Comparison of ENCODE assay signal across 8 cellular contexts in the genomic region with DNA sequence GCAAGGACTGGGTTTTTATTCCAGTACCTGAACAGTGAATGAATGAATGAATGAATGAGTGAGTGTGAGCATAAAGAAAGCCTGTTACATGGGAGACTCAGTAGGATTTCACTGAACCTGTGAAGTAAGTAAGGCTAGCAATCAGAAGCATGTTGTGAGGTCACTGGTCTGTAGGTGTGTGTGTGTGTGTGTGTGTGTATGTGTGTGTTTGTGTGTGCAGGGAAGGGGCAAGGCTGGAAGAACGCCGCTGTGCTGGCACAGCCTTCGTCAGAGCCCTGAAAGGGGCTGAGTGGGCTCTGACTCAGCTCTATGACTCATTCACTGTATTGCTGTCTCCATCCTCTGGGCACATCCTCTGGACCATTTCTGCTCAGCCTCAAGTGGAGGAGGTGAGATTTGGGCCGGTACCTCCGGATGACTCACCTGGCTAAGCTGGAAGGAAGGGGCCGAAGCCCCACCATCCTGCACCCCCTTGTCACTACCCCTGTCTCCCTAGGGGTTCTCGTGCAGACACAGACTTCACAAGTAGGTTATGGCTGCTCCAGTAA. TPM values are rescaled to one million over a fixed set of nuclear protein-coding genes. Genes with fewer than 3 reads are reported as not detected.
DNase-seq lines count a peak whose midpoint lies in the region; FAIRE-seq and TF ChIP-seq lines count a peak whose summit lies in the region.

No MANE protein-coding gene starts in this region.

- TF ChIP-seq CTCF in PC-9 (conservative IDR thresholded peaks at IDR 0.05) (no peak), astrocyte (IDR thresholded peaks at IDR 0.05; ENCODE audit: insufficient read depth, low read depth, low read length) (no peak), ovary (IDR thresholded peaks at IDR 0.05) (no peak), OCI-LY7 (conservative IDR thresholded peaks at IDR 0.05; ENCODE audit: low read length) (no peak)

- TF ChIP-seq POLR2A in ovary (IDR thresholded peaks at IDR 0.05): no peak

- no peaks in the 10 kb centered on the region for H3K36me3 Mint-ChIP-seq in astrocyte (ENCODE audit: low read depth, unreplicated experiment)

- H2AFZ ChIP-seq in PC-9 (no peak overlapping the region), astrocyte (ENCODE audit: low read depth, low read length) (peak overlapping the region; percentile 11), OCI-LY7 (ENCODE audit: low read length) (no peak overlapping the region)

- H4K20me1 ChIP-seq in PC-9 (ENCODE audit: insufficient read depth) (no peaks in the 10 kb centered on the region), astrocyte (ENCODE audit: insufficient read depth, low read length) (no peaks in the 10 kb centered on the region), OCI-LY7 (ENCODE audit: insufficient read depth, low read length) (no peaks in the 10 kb centered on the region)

- H3K4me3 Mint-ChIP-seq in astrocyte (ENCODE audit: unreplicated experiment): peak overlapping the region; percentile 21

- CTCF ChIA-PET in PC-9 (lab: Charles Lee): interaction anchor here (1.0 kb wide), 1 partner anchor 79 kb away, joined by 3 read pairs; no protein-coding TSS in a partner anchor
- CTCF ChIA-PET in OCI-LY7 (lab: Charles Lee; ENCODE audit: unreplicated experiment): no interaction called here

- WGBS in ovary, 3 donors: 28 to 34% (median 31%) methylated on average over 7 of the region's 7 CpGs

- intact Hi-C loops in PC-9 (cut with micrococcal nuclease; ENCODE audit: unreplicated experiment) (loop anchor here (5.0 kb wide), 1 partner anchor 672 kb away; the partner anchor contains the start of gene FOSL2), ovary (cut with DNase I) (loop anchor here in 3 of 4 donors (5.0 to 10.0 kb wide), 4 partner anchors 55 to 677 kb away; partner anchors contain the start of genes FOSL2 (in 1 of the 3) and MRPL33 (in 1 of the 3)), OCI-LY7 (cut with micrococcal nuclease; ENCODE audit: unreplicated experiment) (no loop called here)

- DNase-seq in Caki2 (ENCODE audit: low read depth) (peak; percentile 94), PC-9 (peak; percentile 67 to 89), astrocyte (ENCODE audit: low read depth) (peak; percentile 94), ovary (peak in 4 of 5 donors; percentile 56 to 70 (median 68)), OCI-LY7 (ENCODE audit: low spot score) (no peak), SKM-1 (lab: John Stamatoyannopoulos, UW; ENCODE audit: unreplicated experiment) (no peak), NCI-H1105 (lab: John Stamatoyannopoulos, UW) (no peak), NCI-H1436 (lab: John Stamatoyannopoulos, UW) (no peak)

- peak overlapping the region; percentile 92 for H3K27ac ChIP-seq in PC-9
- H3K27ac ChIP-seq in astrocyte (ENCODE audit: low read depth, low read length): peak overlapping the region; percentile 58
- H3K27ac ChIP-seq in ovary: no peak overlapping the region
- H3K27ac ChIP-seq in OCI-LY7 (ENCODE audit: low read depth, low read length, poor library complexity, severe bottlenecking): no peak overlapping the region

- POLR2A ChIA-PET in PC-9 (lab: Charles Lee; ENCODE audit: unreplicated experiment): interaction anchor here (0.5 to 0.6 kb wide), 2 partner anchors 37 to 671 kb away, joined by 5 to 7 read pairs; no protein-coding TSS in a partner anchor
- POLR2A ChIA-PET in OCI-LY7 (lab: Charles Lee): no interaction called here

- H3K9ac ChIP-seq in astrocyte (ENCODE audit: low read length): peak overlapping the region; percentile 41

- peaks cover 72% of the 10 kb centered on the region for H3F3A ChIP-seq in PC-9 (ENCODE audit: insufficient read depth, low read depth)

- H3K4me3 ChIP-seq in PC-9 (no peak overlapping the region), astrocyte (ENCODE audit: insufficient read depth, low read depth, low read length) (no peak overlapping the region), ovary (no peak overlapping the region), OCI-LY7 (ENCODE audit: low read depth, low read length, poor library complexity, severe bottlenecking) (no peak overlapping the region)

- no peaks in the 10 kb centered on the region for H3K27me3 Mint-ChIP-seq in astrocyte (ENCODE audit: low read depth, unreplicated experiment)

- peak overlapping the region; percentile 81 for H3K27ac Mint-ChIP-seq in astrocyte (ENCODE audit: unreplicated experiment)

- H3K9me2 ChIP-seq in PC-9 (ENCODE audit: insufficient read depth) (no peaks in the 10 kb centered on the region), OCI-LY7 (ENCODE audit: insufficient read depth, low read length) (no peaks in the 10 kb centered on the region)

- H3K9me3 ChIP-seq in PC-9 (ENCODE audit: insufficient read depth, low read depth): no peaks in the 10 kb centered on the region
- H3K9me3 ChIP-seq in astrocyte (ENCODE audit: insufficient read depth, low read depth, low read length): no peaks in the 10 kb centered on the region
- H3K9me3 ChIP-seq in ovary: no peaks in the 10 kb centered on the region
- no peaks in the 10 kb centered on the region for H3K9me3 ChIP-seq in OCI-LY7 (ENCODE audit: low read length)

- no peaks in the 10 kb centered on the region for H3K9me3 Mint-ChIP-seq in astrocyte (ENCODE audit: unreplicated experiment)

- in situ Hi-C loops in Caki2 (cut with HindIII; ENCODE audit: low pct_unique_long_range_greater_than_20kb, low sequenced_read_pairs): no loop called here

- H3K4me2 ChIP-seq in PC-9: peak overlapping the region; percentile 73
- peak overlapping the region; percentile 38 for H3K4me2 ChIP-seq in astrocyte (ENCODE audit: low read length)
- no peak overlapping the region for H3K4me2 ChIP-seq in OCI-LY7 (ENCODE audit: low read length)

- no peak for TF ChIP-seq EP300 in ovary (IDR thresholded peaks at IDR 0.05)

- H3K36me3 ChIP-seq in PC-9 (ENCODE audit: low read depth) (no peaks in the 10 kb centered on the region), astrocyte (ENCODE audit: insufficient read depth, low read length) (no peaks in the 10 kb centered on the region), ovary (no peaks in the 10 kb centered on the region), OCI-LY7 (ENCODE audit: insufficient read depth, low read length) (no peaks in the 10 kb centered on the region)

- H3K27me3 ChIP-seq in PC-9 (ENCODE audit: insufficient read depth, low read depth) (no peaks in the 10 kb centered on the region), astrocyte (ENCODE audit: insufficient read depth, low read length) (no peaks in the 10 kb centered on the region), ovary (no peaks in the 10 kb centered on the region)

- H3K4me1 Mint-ChIP-seq in astrocyte (ENCODE audit: low read depth, unreplicated experiment): peaks cover 40% of the 10 kb centered on the region

- peaks cover 2% of the 10 kb centered on the region for H3K79me2 ChIP-seq in PC-9 (ENCODE audit: low read depth)
- no peaks in the 10 kb centered on the region for H3K79me2 ChIP-seq in astrocyte (ENCODE audit: insufficient read depth, low read length)
- H3K79me2 ChIP-seq in OCI-LY7 (ENCODE audit: insufficient read depth, low read depth, low read length): no peaks in the 10 kb centered on the region

- FAIRE-seq in astrocyte (lab: Jason Lieb, UNC): peak; percentile 96

- H3K4me1 ChIP-seq in PC-9 (replicated peaks; ENCODE audit: insufficient read depth) (peaks cover 89% of the 10 kb centered on the region), astrocyte (ENCODE audit: insufficient read depth, low read length) (peaks cover 36% of the 10 kb centered on the region), ovary (ENCODE audit: insufficient read depth) (peaks cover 13% of the 10 kb centered on the region), OCI-LY7 (ENCODE audit: insufficient read depth, low read length, poor library complexity, severe bottlenecking) (no peaks in the 10 kb centered on the region)

- BruUV-seq in PC-9 (replicated peaks; lab: Mats Ljungman, UMichigan): no TSS peak
- no TSS peak for BruUV-seq in OCI-LY7 (replicated peaks; lab: Mats Ljungman, UMichigan)

RNA-seq across cellular contexts. Expression of gene MRPL33, which starts 51.4 kb away (rescaled TPM):
- 288 and 289 TPM in 2 replicates for total RNA-seq in Caki2 (2014; rRNA removed; shearing (Covaris generic); ENCODE audit: low replicate concordance)
- total RNA-seq in PC-9 (2021): 81.9 and 86.3 TPM in 2 replicates
- 80.7 and 85.3 TPM in 2 replicates for total RNA-seq in astrocyte
- total RNA-seq in ovary: 100 to 1,000 TPM in 2 of 7 donors, 10 to 100 TPM in 5; 50.5 to 185 (median 62.4) TPM
- polyA plus RNA-seq in ovary: 100 to 1,000 TPM; 141 to 246 TPM
- total RNA-seq in OCI-LY7 (2014; rRNA removed; shearing (Covaris generic)): 51.2 and 51.5 TPM in 2 replicates
- total RNA-seq in OCI-LY7 (2022): 40.4 and 43.8 TPM in 2 replicates

RNA-seq across cellular contexts. Expression of gene SLC4A1AP, which starts 56.4 kb away (rescaled TPM):
- total RNA-seq in Caki2 (2014; rRNA removed; shearing (Covaris generic); ENCODE audit: low replicate concordance): 27.6 and 37.5 TPM in 2 replicates
- total RNA-seq in PC-9 (2021): 18.5 and 22.7 TPM in 2 replicates
- total RNA-seq in astrocyte: 20.9 and 21.3 TPM in 2 replicates
- 10 to 100 TPM; 15.0 to 19.2 (median 16.2) TPM for total RNA-seq in ovary
- 10 to 100 TPM; 14.6 to 22.0 TPM for polyA plus RNA-seq in ovary
- 26.2 and 36.7 TPM in 2 replicates for total RNA-seq in OCI-LY7 (2014; rRNA removed; shearing (Covaris generic))
- 26.7 and 27.9 TPM in 2 replicates for total RNA-seq in OCI-LY7 (2022)

RNA-seq across cellular contexts. Expression of gene SUPT7L, which starts 56.7 kb away (rescaled TPM):
- total RNA-seq in Caki2 (2014; rRNA removed; shearing (Covaris generic); ENCODE audit: low replicate concordance): 17.3 and 24.8 TPM in 2 replicates
- total RNA-seq in PC-9 (2021) (29.3 and 33.0 TPM in 2 replicates), astrocyte (25.9 and 27.8 TPM in 2 replicates), ovary (10 to 100 TPM; 20.4 to 29.2 (median 24.5) TPM), OCI-LY7 (2022) (33.0 and 35.8 TPM in 2 replicates)
- polyA plus RNA-seq in ovary: 10 to 100 TPM; 22.1 to 37.7 TPM
- total RNA-seq in OCI-LY7 (2014; rRNA removed; shearing (Covaris generic)): 32.3 and 33.6 TPM in 2 replicates

Comparison
In these comparisons a context has a peak if more than half of its experiments do, and no peak if none do; other contexts are left out.
1. DNase-seq: peak in Caki2 (single experiment), PC-9 (2 of 2), astrocyte (single experiment) and ovary (4 of 5); none in OCI-LY7 (single experiment), SKM-1 (single experiment), NCI-H1105 (single experiment) and NCI-H1436 (single experiment).
2. H3K27ac ChIP-seq: peak in PC-9 (single experiment) and astrocyte (single experiment); none in ovary (0 of 2) and OCI-LY7 (single experiment).